ENCODE assay signal across 10 cellular contexts in genomic region chr20:36827541-36828279, GRCh38. TPM values are rescaled to one million over a fixed set of nuclear protein-coding genes. Genes with fewer than 3 reads are reported as not detected.
DNase-seq lines count a peak whose midpoint lies in the region; ATAC-seq and TF ChIP-seq lines count a peak whose summit lies in the region.
"Had no signal": no experiment of that assay in that cellular context is flagged by ENCODE, and none has a peak within 500 bp of the region (broad histone marks: within the 10 kb centered on the region; RNA-seq: fewer than 3 reads in every experiment).

No MANE protein-coding gene starts in this region.

- no peak overlapping the region for H3K23ac ChIP-seq in mesendoderm (ENCODE audit: low read length)

- H3K79me2 ChIP-seq in KMS-11 (ENCODE audit: insufficient read depth, low read depth) (no peaks in the 10 kb centered on the region), mesendoderm (ENCODE audit: control insufficient read depth, insufficient read depth, low read length) (no peaks in the 10 kb centered on the region)

- H3K27ac Mint-ChIP-seq in activated naive CD4-positive, alpha-beta T cell treated with anti-CD3 and anti-CD28 coated beads for 36 hours: no peak overlapping the region

- H3K4me3 ChIP-seq in KMS-11 (IDR thresholded peaks at IDR 0.05; ENCODE audit: insufficient read depth, low read depth, low read length) (no peak overlapping the region), mesendoderm (ENCODE audit: low read length) (no peak overlapping the region)

- no peak overlapping the region for H4K5ac ChIP-seq in mesendoderm (ENCODE audit: low read length)

- CTCF ChIA-PET in activated naive CD4-positive, alpha-beta T cell treated with anti-CD3 and anti-CD28 coated beads for 36 hours (lab: Charles Lee): no interaction called here

- no peaks in the 10 kb centered on the region for H3K27me3 ChIP-seq in KMS-11 (ENCODE audit: insufficient read depth, low read depth)
- no peaks in the 10 kb centered on the region for H3K27me3 ChIP-seq in mesendoderm (ENCODE audit: insufficient read depth, low read length, poor library complexity)

- no peak overlapping the region for H2BK5ac ChIP-seq in mesendoderm (ENCODE audit: low read length)

- no CpG with 5 or more reads among the region's 11 CpGs for WGBS in mesendoderm (ENCODE audit: extremely low coverage, insufficient coverage, low lambda C conversion rate)

- no peaks in the 10 kb centered on the region for H3K4me1 Mint-ChIP-seq in activated naive CD4-positive, alpha-beta T cell treated with anti-CD3 and anti-CD28 coated beads for 36 hours (ENCODE audit: low read depth)

- no peak overlapping the region for H3K4ac ChIP-seq in mesendoderm (ENCODE audit: low read depth, low read length)

- no peak overlapping the region for H2AK5ac ChIP-seq in mesendoderm (ENCODE audit: low read length)

- no peak overlapping the region for H3K56ac ChIP-seq in mesendoderm (ENCODE audit: low read length)

- H2BK120ac ChIP-seq in mesendoderm (ENCODE audit: low read depth, low read length): no peak overlapping the region

- no peak overlapping the region for H2AFZ ChIP-seq in KMS-11 (ENCODE audit: low read depth)

- no peaks in the 10 kb centered on the region for H3K36me3 ChIP-seq in KMS-11 (ENCODE audit: insufficient read depth)
- peaks cover 5% of the 10 kb centered on the region for H3K36me3 ChIP-seq in mesendoderm (ENCODE audit: control insufficient read depth, insufficient read depth, low read length)

- no peak overlapping the region for H3K4me3 Mint-ChIP-seq in activated naive CD4-positive, alpha-beta T cell treated with anti-CD3 and anti-CD28 coated beads for 36 hours

- no peaks in the 10 kb centered on the region for H3K79me1 ChIP-seq in mesendoderm (ENCODE audit: low read length)

- ATAC-seq in GM18870 (IDR thresholded peaks at IDR 0.05; ENCODE audit: unreplicated experiment): peak; percentile 76
- ATAC-seq in GM21723 (IDR thresholded peaks at IDR 0.05; ENCODE audit: unreplicated experiment): peak; percentile 86

- H3K27me3 Mint-ChIP-seq in activated naive CD4-positive, alpha-beta T cell treated with anti-CD3 and anti-CD28 coated beads for 36 hours (ENCODE audit: low read depth): no peaks in the 10 kb centered on the region

- H3K4me1 ChIP-seq in KMS-11 (ENCODE audit: low read depth, poor library complexity, severe bottlenecking): peaks cover 16% of the 10 kb centered on the region
- H3K4me1 ChIP-seq in mesendoderm (ENCODE audit: control insufficient read depth, low read depth, low read length): no peaks in the 10 kb centered on the region

- H4K20me1 ChIP-seq in KMS-11 (ENCODE audit: insufficient read depth): no peaks in the 10 kb centered on the region

- H3K36me3 Mint-ChIP-seq in activated naive CD4-positive, alpha-beta T cell treated with anti-CD3 and anti-CD28 coated beads for 36 hours (ENCODE audit: low read depth): no peaks in the 10 kb centered on the region

- no peak overlapping the region for H3K18ac ChIP-seq in mesendoderm (ENCODE audit: low read length)

- H2BK15ac ChIP-seq in mesendoderm (replicated peaks; ENCODE audit: low read depth): no peak overlapping the region

- DNase-seq in myocyte (ENCODE audit: low read depth) (peak; percentile 45), occipital lobe (lab: John Stamatoyannopoulos, UW) (no peak), mesendoderm (no peak), HuH-7 (ENCODE audit: low spot score) (no peak)
- DNase-seq in activated naive CD4-positive, alpha-beta T cell treated with anti-CD3 and anti-CD28 coated beads for 36 hours: no peak
- DNase-seq: kidney had no signal

- no peak for TF ChIP-seq CTCF in KMS-11 (conservative IDR thresholded peaks at IDR 0.05; ENCODE audit: low read depth, low read length)

- intact Hi-C loops in activated naive CD4-positive, alpha-beta T cell treated with anti-CD3 and anti-CD28 coated beads for 36 hours (cut with micrococcal nuclease): no loop called here

- H3K4me2 ChIP-seq in KMS-11 (peak overlapping the region; percentile 19; the same call in 1 of the 2 replicates), mesendoderm (ENCODE audit: low read length) (no peak overlapping the region)

- H3K27ac ChIP-seq in KMS-11 (peak overlapping the region; percentile 36; the same call in 1 of the 2 replicates), mesendoderm (ENCODE audit: low read depth, low read length) (no peak overlapping the region)

- H3K9me3 Mint-ChIP-seq in activated naive CD4-positive, alpha-beta T cell treated with anti-CD3 and anti-CD28 coated beads for 36 hours: no peaks in the 10 kb centered on the region

- no peak overlapping the region for H4K8ac ChIP-seq in mesendoderm (ENCODE audit: low read depth, low read length)

- H3K9ac ChIP-seq in KMS-11 (no peak overlapping the region), mesendoderm (ENCODE audit: low read length) (no peak overlapping the region)

RNA-seq across cellular contexts. Expression of gene TLDC2, which starts 48.2 kb away (rescaled TPM):
- total RNA-seq in myocyte (not detected in 2 replicates), occipital lobe (0.31 TPM)
- polyA plus RNA-seq in myocyte (2012): 0.18 TPM
- polyA plus RNA-seq in mesendoderm (2013, experiment 1 of 2): 0.17 TPM
- polyA plus RNA-seq in mesendoderm (2013, experiment 2 of 2): 0.20 TPM
- not detected for total RNA-seq in activated naive CD4-positive, alpha-beta T cell treated with anti-CD3 and anti-CD28 coated beads for 36 hours
- total RNA-seq: LHCN-M2 had no signal

RNA-seq across cellular contexts. Expression of gene DSN1, which starts 54.1 kb away (rescaled TPM):
- 4.6 and 8.4 TPM in 2 replicates for total RNA-seq in myocyte
- 3.8 TPM for polyA plus RNA-seq in myocyte (2012)
- 4.7 TPM for total RNA-seq in occipital lobe
- 24.1 TPM for polyA plus RNA-seq in mesendoderm (2013, experiment 1 of 2)
- polyA plus RNA-seq in mesendoderm (2013, experiment 2 of 2): 23.9 TPM
- 10 to 100 TPM; 23.0 to 24.7 TPM for total RNA-seq in activated naive CD4-positive, alpha-beta T cell treated with anti-CD3 and anti-CD28 coated beads for 36 hours
